1 cellular context compared by ENCODE assay signal in the genomic region with DNA sequence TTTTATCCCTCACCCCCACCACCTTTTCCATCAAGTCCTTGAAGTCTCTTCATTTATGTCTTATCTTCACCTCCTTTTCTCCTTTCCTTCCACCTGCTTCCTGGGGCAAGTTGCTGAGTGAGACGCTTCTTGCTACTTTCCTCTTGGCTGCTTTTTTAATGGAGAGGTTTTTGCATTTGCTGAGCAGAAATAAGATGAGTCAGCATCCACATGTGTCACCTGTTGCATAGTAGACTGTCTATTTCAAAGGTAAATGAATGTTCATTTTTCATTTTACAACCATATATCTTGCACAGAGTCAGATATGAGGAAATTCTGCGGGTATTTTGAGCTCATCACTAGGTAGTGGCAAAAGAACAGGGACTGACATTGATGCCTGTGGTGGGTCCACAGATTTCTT.
TF ChIP-seq lines count a peak whose summit lies in the region.

No MANE protein-coding gene starts in this region.

TF ChIP-seq in GM23338, 12 proteins besides CTCF, POLR2A, EP300 and RAD21 (continued from another document):
- TF ChIP-seq EZH2phosphoT487 (IDR thresholded peaks at IDR 0.05; ENCODE audit: unreplicated experiment) (no peak), ZNF331 (CRISPR knock-in tag; IDR thresholded peaks at IDR 0.05; ENCODE audit: low read depth) (no peak), JUNB (IDR thresholded peaks at IDR 0.05; ENCODE audit: unreplicated experiment) (no peak), POLR2AphosphoS5 (IDR thresholded peaks at IDR 0.05; ENCODE audit: low read depth) (no peak), CREB1 (CRISPR knock-in tag; IDR thresholded peaks at IDR 0.05; ENCODE audit: low read depth) (no peak), ZNF114 (CRISPR knock-in tag; IDR thresholded peaks at IDR 0.05) (no peak), STAT1 (IDR thresholded peaks at IDR 0.05; ENCODE audit: unreplicated experiment) (no peak), EZH2 (IDR thresholded peaks at IDR 0.05; ENCODE audit: low read depth, unreplicated experiment) (no peak), NANOG (IDR thresholded peaks at IDR 0.05; ENCODE audit: borderline replicate concordance) (no peak)
- TF ChIP-seq, protein P1, sequence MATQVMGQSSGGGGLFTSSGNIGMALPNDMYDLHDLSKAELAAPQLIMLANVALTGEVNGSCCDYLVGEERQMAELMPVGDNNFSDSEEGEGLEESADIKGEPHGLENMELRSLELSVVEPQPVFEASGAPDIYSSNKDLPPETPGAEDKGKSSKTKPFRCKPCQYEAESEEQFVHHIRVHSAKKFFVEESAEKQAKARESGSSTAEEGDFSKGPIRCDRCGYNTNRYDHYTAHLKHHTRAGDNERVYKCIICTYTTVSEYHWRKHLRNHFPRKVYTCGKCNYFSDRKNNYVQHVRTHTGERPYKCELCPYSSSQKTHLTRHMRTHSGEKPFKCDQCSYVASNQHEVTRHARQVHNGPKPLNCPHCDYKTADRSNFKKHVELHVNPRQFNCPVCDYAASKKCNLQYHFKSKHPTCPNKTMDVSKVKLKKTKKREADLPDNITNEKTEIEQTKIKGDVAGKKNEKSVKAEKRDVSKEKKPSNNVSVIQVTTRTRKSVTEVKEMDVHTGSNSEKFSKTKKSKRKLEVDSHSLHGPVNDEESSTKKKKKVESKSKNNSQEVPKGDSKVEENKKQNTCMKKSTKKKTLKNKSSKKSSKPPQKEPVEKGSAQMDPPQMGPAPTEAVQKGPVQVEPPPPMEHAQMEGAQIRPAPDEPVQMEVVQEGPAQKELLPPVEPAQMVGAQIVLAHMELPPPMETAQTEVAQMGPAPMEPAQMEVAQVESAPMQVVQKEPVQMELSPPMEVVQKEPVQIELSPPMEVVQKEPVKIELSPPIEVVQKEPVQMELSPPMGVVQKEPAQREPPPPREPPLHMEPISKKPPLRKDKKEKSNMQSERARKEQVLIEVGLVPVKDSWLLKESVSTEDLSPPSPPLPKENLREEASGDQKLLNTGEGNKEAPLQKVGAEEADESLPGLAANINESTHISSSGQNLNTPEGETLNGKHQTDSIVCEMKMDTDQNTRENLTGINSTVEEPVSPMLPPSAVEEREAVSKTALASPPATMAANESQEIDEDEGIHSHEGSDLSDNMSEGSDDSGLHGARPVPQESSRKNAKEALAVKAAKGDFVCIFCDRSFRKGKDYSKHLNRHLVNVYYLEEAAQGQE (IDR thresholded peaks at IDR 0.05; ENCODE audit: unreplicated experiment): no peak
